Comparison of ENCODE assay signal across 25 cellular contexts in genomic region chr3:166453472-166453871, GRCh38.
"Had no signal": no experiment of that assay in that cellular context is flagged by ENCODE, and none has a peak within 500 bp of the region (broad histone marks: within the 10 kb centered on the region; RNA-seq: fewer than 3 reads in every experiment).

No MANE protein-coding gene starts in this region.

- H3K27me3 ChIP-seq: ascending aorta, Peyer's patch, SJCRH30 had no signal

- ATAC-seq: activated CD8-positive, alpha-beta memory T cell treated with anti-CD3 and anti-CD28 coated beads, Interleukin-2, amount 10 ng/mL, durations not matched to agents 7 days and 5 days; activated CD8-positive, alpha-beta T cell treated with anti-CD3 and anti-CD28 coated beads, Interleukin-2, amount 10 ng/mL, durations not matched to agents 7 days and 5 days; activated naive CD4-positive, alpha-beta T cell treated with anti-CD3 and anti-CD28 coated beads, Interleukin-2, amount 50 U/mL, for 72 hours; activated naive CD8-positive, alpha-beta T cell treated with anti-CD3 and anti-CD28 coated beads, Interleukin-2, amount 50 U/mL, for 24 hours; WTC11 had no signal

- H3K4me3 ChIP-seq: ascending aorta, Peyer's patch, SJCRH30 had no signal

- H3K9me3 ChIP-seq: ascending aorta, Peyer's patch, SJCRH30, SK-N-SH had no signal

- DNase-seq: activated CD4-positive, alpha-beta T cell treated with anti-CD3 and anti-CD28 coated beads for 48 hours; activated CD4-positive, alpha-beta T cell treated with anti-CD3 and anti-CD28 coated beads, Interleukin-2, amount 50 U/mL, for 4 hours; activated CD4-positive, CD25-positive, alpha-beta regulatory T cell treated with anti-CD3 and anti-CD28 coated beads, Interleukin-2, amount 50 U/mL, for 72 hours; activated CD8-positive, alpha-beta memory T cell treated with anti-CD3 and anti-CD28 coated beads, Interleukin-2, amount 10 ng/mL, durations not matched to agents 7 days and 5 days; activated CD8-positive, alpha-beta T cell treated with anti-CD3 and anti-CD28 coated beads, Interleukin-2, amount 10 ng/mL, durations not matched to agents 7 days and 5 days; activated effector memory CD4-positive, alpha-beta T cell treated with Interleukin-2 at 50 U/mL for 16 hours; activated naive CD4-positive, alpha-beta T cell; activated naive CD8-positive, alpha-beta T cell treated with anti-CD3 and anti-CD28 coated beads, Interleukin-2, amount 50 U/mL, for 24 hours; activated T-cell treated with anti-CD3 and anti-CD28 coated beads, Interleukin-2, amount 50 U/mL, for 24 hours; amniotic stem cell; Kasumi-1; NCI-H1048; NCI-H1694 treated with DMSO at 0.1 percent for 48 hours; NCI-H2029 treated with DMSO at 0.1 percent for 48 hours; NCI-H345; NCI-H524; Peyer's patch; Right ventricle myocardium superior; SJCRH30; SK-N-SH; T-helper 1 cell had no signal

- H3K4me2 ChIP-seq: SK-N-SH had no signal

- H3K4me1 ChIP-seq: ascending aorta, Peyer's patch had no signal

- H3K27ac ChIP-seq: ascending aorta, Peyer's patch, RWPE1, SJCRH30 had no signal

- H3K36me3 ChIP-seq: ascending aorta, Peyer's patch, SJCRH30 had no signal

- H3K9ac ChIP-seq: SK-N-SH had no signal
